8 cellular contexts compared by ENCODE assay signal in the genomic region with DNA sequence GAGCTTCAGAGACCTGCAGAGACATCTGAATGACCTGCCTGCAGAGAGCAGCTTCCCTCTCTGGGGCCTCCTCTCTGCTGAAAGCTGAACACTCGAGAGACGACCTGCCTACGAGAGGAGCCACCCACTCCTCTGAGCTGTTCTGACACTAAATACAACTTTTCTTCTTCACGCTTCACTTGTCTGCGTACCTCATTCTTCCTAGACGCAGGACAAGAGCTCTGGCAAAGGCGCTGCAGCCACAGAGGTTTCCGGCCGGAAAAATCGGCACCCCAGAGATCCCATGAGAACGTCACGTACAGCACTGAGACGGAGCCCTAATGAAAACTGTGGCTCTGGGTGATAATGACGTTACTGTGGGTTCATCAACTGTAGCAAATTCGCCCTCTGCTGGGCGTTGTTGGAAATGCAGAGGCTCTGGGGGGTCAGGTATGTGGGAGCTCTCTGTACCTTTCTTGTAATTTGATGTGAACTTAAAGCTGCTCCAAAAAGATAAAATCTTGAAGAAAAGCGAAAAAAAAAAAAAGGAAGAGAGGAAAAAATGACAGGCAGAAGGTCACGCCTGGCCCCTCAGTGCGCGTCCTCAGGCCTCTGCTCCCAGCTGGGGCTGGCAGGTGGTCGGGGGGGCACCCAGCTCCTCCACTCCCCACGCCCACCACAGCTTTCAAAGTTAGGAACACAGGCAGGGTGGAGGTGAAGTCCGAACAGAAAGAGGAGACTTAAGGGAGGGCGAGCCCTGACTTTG.
A peak's percentile ranks its signal among the peaks of the same experiment; 100 is the strongest.
DNase-seq lines count a peak whose midpoint lies in the region; ATAC-seq lines count a peak whose summit lies in the region.

No MANE protein-coding gene starts in this region.

- ATAC-seq in GM18511 (IDR thresholded peaks at IDR 0.05; ENCODE audit: unreplicated experiment) (peak; percentile 88), HG03060 (IDR thresholded peaks at IDR 0.05; ENCODE audit: low read depth, unreplicated experiment) (peak; percentile 89)

- DNase-seq in 8988T = peak; percentile 67
- peak; percentile 17 for DNase-seq in NCI-H2171 (lab: John Stamatoyannopoulos, UW)
- DNase-seq in activated CD4-positive, CD25-positive, alpha-beta regulatory T cell treated with anti-CD3 and anti-CD28 coated beads, Interleukin-2, amount 50 U/mL, for 16 hours (ENCODE audit: low read depth, low spot score) = peak; percentile 78
- DNase-seq in cerebellar cortex (ENCODE audit: low spot score) = peak; percentile 58
- DNase-seq in left kidney (ENCODE audit: low read depth, low spot score) = peak; percentile 82
- DNase-seq in stimulated activated CD4-positive, alpha-beta T cell treated with anti-CD3 and anti-CD28 coated beads, Interleukin-1b, Interleukin-23, amount 100 ng/mL, for 4 hours (ENCODE audit: low read depth in 2 of 2) = peak; percentile 91 to 94

Comparison
In these comparisons a context has a peak if more than half of its experiments do, and no peak if none do; other contexts are left out.
1. Peak in every context shown above with its lines: DNase-seq and ATAC-seq.
2. DNase-seq: peak in every context shown above with its lines; median percentile 92 in stimulated activated CD4-positive, alpha-beta T cell treated with anti-CD3 and anti-CD28 coated beads, Interleukin-1b, Interleukin-23, amount 100 ng/mL, for 4 hours; 82 in left kidney; 78 in activated CD4-positive, CD25-positive, alpha-beta regulatory T cell treated with anti-CD3 and anti-CD28 coated beads, Interleukin-2, amount 50 U/mL, for 16 hours; 67 in 8988T; 58 in cerebellar cortex; 17 in NCI-H2171.